In the genomic region with DNA sequence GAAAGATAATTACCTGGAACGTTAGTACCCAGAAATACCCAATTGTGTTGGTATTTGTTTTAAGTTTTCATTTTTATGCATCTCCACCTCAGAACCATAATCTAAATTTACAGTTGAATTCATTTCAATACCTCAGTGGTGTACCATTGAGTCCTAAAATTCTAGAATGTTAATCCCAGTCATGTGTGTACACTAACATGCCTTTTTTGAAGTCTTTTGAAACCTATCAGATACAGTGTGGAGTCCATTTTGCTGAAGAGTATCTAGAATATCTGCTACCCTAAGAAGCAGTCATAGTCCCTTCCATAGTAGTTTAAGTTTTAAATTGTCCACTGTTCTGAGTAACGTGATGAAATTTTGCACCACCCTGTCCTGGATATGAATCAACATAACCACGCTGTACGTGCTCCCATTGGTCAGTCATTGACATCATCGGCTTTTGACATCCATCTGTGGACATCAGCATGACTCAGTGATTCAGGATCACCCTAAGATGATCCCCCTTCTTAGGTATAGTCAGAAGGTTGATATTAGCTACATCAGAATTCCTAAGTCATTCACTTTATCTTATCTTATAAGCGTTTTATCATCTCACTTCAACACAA, we compare ENCODE assay signal across 1 cellular context.
TF ChIP-seq lines count a peak whose summit lies in the region.

No MANE protein-coding gene starts in this region.

TF ChIP-seq in K562, 482 proteins besides CTCF, POLR2A, EP300 and RAD21 (continued from another document):
- peak in 1 of 2 experiments; percentile 15; a peak in 1 of 4 replicates for TF ChIP-seq RCOR1 (IDR thresholded peaks at IDR 0.05; ENCODE audit: borderline replicate concordance in 1 of 2, low read depth in 2 of 2, low read length in 2 of 2)
- TF ChIP-seq ADNP (tag; IDR thresholded peaks at IDR 0.05): 0 out of 2 replicates have a peak, but pooled peaks have one; percentile 14
- peak; percentile 68 for TF ChIP-seq ZNF316 (IDR thresholded peaks at IDR 0.05)
- 0 out of 2 replicates have a peak, but pooled peaks have one; percentile 29 for TF ChIP-seq NFXL1 (CRISPR knock-in tag; IDR thresholded peaks at IDR 0.05)
- TF ChIP-seq, protein P1, sequence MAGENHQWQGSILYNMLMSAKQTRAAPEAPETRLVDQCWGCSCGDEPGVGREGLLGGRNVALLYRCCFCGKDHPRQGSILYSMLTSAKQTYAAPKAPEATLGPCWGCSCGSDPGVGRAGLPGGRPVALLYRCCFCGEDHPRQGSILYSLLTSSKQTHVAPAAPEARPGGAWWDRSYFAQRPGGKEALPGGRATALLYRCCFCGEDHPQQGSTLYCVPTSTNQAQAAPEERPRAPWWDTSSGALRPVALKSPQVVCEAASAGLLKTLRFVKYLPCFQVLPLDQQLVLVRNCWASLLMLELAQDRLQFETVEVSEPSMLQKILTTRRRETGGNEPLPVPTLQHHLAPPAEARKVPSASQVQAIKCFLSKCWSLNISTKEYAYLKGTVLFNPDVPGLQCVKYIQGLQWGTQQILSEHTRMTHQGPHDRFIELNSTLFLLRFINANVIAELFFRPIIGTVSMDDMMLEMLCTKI (IDR thresholded peaks at IDR 0.05; ENCODE audit: partially characterized antibody): no peak
- TF ChIP-seq, protein P2, sequence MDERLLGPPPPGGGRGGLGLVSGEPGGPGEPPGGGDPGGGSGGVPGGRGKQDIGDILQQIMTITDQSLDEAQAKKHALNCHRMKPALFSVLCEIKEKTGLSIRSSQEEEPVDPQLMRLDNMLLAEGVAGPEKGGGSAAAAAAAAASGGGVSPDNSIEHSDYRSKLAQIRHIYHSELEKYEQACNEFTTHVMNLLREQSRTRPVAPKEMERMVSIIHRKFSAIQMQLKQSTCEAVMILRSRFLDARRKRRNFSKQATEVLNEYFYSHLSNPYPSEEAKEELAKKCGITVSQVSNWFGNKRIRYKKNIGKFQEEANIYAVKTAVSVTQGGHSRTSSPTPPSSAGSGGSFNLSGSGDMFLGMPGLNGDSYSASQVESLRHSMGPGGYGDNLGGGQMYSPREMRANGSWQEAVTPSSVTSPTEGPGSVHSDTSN (CRISPR knock-in tag; IDR thresholded peaks at IDR 0.05; ENCODE audit: low read depth): no peak
- TF ChIP-seq, protein P2 (tag; conservative IDR thresholded peaks at IDR 0.05; ENCODE audit: low read depth): peak; percentile 49; the same call in 1 of the 2 replicates
- TF ChIP-seq NCOA4 (IDR thresholded peaks at IDR 0.05; ENCODE audit: partially characterized antibody): no peak
- TF ChIP-seq TRIM24 (IDR thresholded peaks at IDR 0.05): 0 out of 4 replicates have a peak, but pooled peaks of 1 of the 2 experiments have one; percentile 15
- TF ChIP-seq, protein P3, sequence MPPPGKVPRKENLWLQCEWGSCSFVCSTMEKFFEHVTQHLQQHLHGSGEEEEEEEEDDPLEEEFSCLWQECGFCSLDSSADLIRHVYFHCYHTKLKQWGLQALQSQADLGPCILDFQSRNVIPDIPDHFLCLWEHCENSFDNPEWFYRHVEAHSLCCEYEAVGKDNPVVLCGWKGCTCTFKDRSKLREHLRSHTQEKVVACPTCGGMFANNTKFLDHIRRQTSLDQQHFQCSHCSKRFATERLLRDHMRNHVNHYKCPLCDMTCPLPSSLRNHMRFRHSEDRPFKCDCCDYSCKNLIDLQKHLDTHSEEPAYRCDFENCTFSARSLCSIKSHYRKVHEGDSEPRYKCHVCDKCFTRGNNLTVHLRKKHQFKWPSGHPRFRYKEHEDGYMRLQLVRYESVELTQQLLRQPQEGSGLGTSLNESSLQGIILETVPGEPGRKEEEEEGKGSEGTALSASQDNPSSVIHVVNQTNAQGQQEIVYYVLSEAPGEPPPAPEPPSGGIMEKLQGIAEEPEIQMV (tag; conservative IDR thresholded peaks at IDR 0.05; ENCODE audit: low read depth): 0 out of 2 replicates have a peak, but pooled peaks have one; percentile 14
- TF ChIP-seq DPF2 (IDR thresholded peaks at IDR 0.05): 0 out of 2 replicates have a peak, but pooled peaks have one; percentile 28
- TF ChIP-seq, protein P4, sequence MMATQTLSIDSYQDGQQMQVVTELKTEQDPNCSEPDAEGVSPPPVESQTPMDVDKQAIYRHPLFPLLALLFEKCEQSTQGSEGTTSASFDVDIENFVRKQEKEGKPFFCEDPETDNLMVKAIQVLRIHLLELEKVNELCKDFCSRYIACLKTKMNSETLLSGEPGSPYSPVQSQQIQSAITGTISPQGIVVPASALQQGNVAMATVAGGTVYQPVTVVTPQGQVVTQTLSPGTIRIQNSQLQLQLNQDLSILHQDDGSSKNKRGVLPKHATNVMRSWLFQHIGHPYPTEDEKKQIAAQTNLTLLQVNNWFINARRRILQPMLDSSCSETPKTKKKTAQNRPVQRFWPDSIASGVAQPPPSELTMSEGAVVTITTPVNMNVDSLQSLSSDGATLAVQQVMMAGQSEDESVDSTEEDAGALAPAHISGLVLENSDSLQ (IDR thresholded peaks at IDR 0.05): peak; percentile 72
- no peak for TF ChIP-seq ZNF668 (CRISPR knock-in tag; IDR thresholded peaks at IDR 0.05)
- TF ChIP-seq SMARCA4 (IDR thresholded peaks at IDR 0.05): 0 out of 2 replicates have a peak, but pooled peaks have one; percentile 24
- TF ChIP-seq SOX6 (IDR thresholded peaks at IDR 0.05): no peak
- TF ChIP-seq RNF2 (IDR thresholded peaks at IDR 0.05): no peak
- peak; percentile 45; the same call in 1 of the 2 replicates for TF ChIP-seq MAFF (IDR thresholded peaks at IDR 0.05; ENCODE audit: low read length)
- no peak for TF ChIP-seq ARID2 (IDR thresholded peaks at IDR 0.05)
- TF ChIP-seq NFE2 (IDR thresholded peaks at IDR 0.05; ENCODE audit: low read depth): peak; percentile 80
- TF ChIP-seq ZNF707 (CRISPR knock-in tag; conservative IDR thresholded peaks at IDR 0.05): no peak
- TF ChIP-seq ZNF830 (CRISPR knock-in tag; IDR thresholded peaks at IDR 0.05): no peak
- TF ChIP-seq, protein P5, sequence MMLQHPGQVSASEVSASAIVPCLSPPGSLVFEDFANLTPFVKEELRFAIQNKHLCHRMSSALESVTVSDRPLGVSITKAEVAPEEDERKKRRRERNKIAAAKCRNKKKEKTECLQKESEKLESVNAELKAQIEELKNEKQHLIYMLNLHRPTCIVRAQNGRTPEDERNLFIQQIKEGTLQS (IDR thresholded peaks at IDR 0.05): peak; percentile 85
- TF ChIP-seq, protein P5 (CRISPR knock-in tag; conservative IDR thresholded peaks at IDR 0.05): no peak
- TF ChIP-seq XRCC5 (IDR thresholded peaks at IDR 0.05; ENCODE audit: low read depth, low read length): no peak
- TF ChIP-seq, protein P6, sequence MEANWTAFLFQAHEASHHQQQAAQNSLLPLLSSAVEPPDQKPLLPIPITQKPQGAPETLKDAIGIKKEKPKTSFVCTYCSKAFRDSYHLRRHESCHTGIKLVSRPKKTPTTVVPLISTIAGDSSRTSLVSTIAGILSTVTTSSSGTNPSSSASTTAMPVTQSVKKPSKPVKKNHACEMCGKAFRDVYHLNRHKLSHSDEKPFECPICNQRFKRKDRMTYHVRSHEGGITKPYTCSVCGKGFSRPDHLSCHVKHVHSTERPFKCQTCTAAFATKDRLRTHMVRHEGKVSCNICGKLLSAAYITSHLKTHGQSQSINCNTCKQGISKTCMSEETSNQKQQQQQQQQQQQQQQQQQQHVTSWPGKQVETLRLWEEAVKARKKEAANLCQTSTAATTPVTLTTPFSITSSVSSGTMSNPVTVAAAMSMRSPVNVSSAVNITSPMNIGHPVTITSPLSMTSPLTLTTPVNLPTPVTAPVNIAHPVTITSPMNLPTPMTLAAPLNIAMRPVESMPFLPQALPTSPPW (CRISPR knock-in tag; IDR thresholded peaks at IDR 0.05): 0 out of 2 replicates have a peak, but pooled peaks have one; percentile 13
- peak; percentile 73 for TF ChIP-seq MEIS2 (IDR thresholded peaks at IDR 0.05; ENCODE audit: partially characterized antibody)
